6 cellular contexts compared by ENCODE assay signal in the genomic region with DNA sequence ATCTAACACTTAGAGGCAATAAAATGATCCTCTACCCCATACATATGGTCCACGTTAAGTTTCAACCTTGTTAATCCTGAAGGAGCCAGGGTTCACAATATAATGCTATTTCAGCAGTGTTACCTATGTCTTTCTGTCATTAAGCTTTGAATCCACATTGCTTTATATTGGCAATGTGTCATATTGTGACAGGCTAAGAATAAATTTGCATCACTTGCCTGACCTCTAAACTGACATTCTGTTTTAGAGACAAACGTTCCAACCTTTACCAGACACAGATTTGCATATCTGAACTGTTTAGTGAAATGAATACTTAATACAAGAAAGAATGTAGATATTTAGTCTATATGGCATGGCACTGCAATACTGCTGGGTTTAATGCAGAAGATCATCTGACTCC.
"Had no signal": no experiment of that assay in that cellular context is flagged by ENCODE, and none has a peak within 500 bp of the region (broad histone marks: within the 10 kb centered on the region; RNA-seq: fewer than 3 reads in every experiment).

No MANE protein-coding gene starts in this region.

- H3K9ac ChIP-seq: GM23248 had no signal

- DNase-seq: GM23248, GOT3, H7, HFFc6 had no signal

- H3K9me3 ChIP-seq: HAP-1 had no signal

- H3K4me3 ChIP-seq: GM23248, HAP-1 had no signal

- H3K27ac ChIP-seq: GM23248, HL-60 had no signal

- H3K36me3 ChIP-seq: HAP-1 had no signal

- H2AFZ ChIP-seq: GM23248 had no signal
